ENCODE assay signal across 17 cellular contexts in the genomic region with DNA sequence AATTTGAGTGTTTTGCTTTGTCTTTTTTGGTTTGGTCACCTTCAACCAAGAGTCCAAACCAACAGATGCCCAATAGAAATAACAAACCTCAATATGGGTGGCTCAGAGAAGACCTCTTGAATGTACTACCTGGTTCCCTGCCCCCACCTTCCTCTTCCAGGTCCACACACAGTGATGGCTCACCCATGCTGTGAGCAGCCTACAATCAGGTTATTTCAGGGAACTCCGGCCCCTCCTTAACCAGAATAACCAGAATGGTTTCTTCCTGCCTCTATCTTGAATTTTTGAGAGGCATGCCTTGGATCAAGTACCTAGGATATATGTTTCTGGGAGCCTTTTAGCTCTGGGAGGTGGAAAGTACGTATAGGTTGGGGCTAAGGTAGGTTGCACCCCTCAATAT.
"Had no signal": no experiment of that assay in that cellular context is flagged by ENCODE, and none has a peak within 500 bp of the region (broad histone marks: within the 10 kb centered on the region; RNA-seq: fewer than 3 reads in every experiment).

No MANE protein-coding gene starts in this region.

- ATAC-seq: activated CD8-positive, alpha-beta T cell treated with anti-CD3 and anti-CD28 coated beads, Interleukin-2, amount 10 ng/mL, durations not matched to agents 7 days and 5 days; left lung; naive thymus-derived CD8-positive, alpha-beta T cell had no signal

- H3K36me3 ChIP-seq: left lung, pancreas, sigmoid colon, thoracic aorta had no signal

- H3K4me1 ChIP-seq: left lung, sigmoid colon had no signal

- H3K27me3 ChIP-seq: left lung, pancreas, sigmoid colon had no signal

- DNase-seq: activated B cell treated with CpG ODN at 0.5 μM for 24 hours; activated CD4-positive, alpha-beta T cell treated with anti-CD3 and anti-CD28 coated beads for 48 hours; activated CD8-positive, alpha-beta memory T cell treated with anti-CD3 and anti-CD28 coated beads, Interleukin-2, amount 50 U/mL, for 4 hours; activated CD8-positive, alpha-beta T cell treated with anti-CD3 and anti-CD28 coated beads, Interleukin-2, amount 10 ng/mL, durations not matched to agents 7 days and 5 days; activated gamma-delta T cell; activated T-cell treated with anti-CD3 and anti-CD28 coated beads, Interleukin-2, amount 50 U/mL, for 48 hours; amniotic stem cell; effector memory CD4-positive, alpha-beta T cell; left lung; naive thymus-derived CD8-positive, alpha-beta T cell; pancreas; sigmoid colon; stimulated activated CD4-positive, alpha-beta T cell treated with anti-CD3 and anti-CD28 coated beads, Interleukin-12 subunit alpha, Interleukin-12 subunit beta, amount 100 ng/mL, for 4 hours; stimulated activated CD4-positive, alpha-beta T cell treated with anti-CD3 and anti-CD28 coated beads, Interleukin-2, amount 100 ng/mL, for 24 hours had no signal

- FAIRE-seq: islet of Langerhans, pancreas, urothelium cell line had no signal

- H3K27ac ChIP-seq: left lung, pancreas, sigmoid colon, thoracic aorta had no signal

- H3K9me3 ChIP-seq: left lung, pancreas, sigmoid colon, thoracic aorta had no signal

- H3K4me3 ChIP-seq: left lung, pancreas, sigmoid colon, thoracic aorta had no signal
